In the genomic region with DNA sequence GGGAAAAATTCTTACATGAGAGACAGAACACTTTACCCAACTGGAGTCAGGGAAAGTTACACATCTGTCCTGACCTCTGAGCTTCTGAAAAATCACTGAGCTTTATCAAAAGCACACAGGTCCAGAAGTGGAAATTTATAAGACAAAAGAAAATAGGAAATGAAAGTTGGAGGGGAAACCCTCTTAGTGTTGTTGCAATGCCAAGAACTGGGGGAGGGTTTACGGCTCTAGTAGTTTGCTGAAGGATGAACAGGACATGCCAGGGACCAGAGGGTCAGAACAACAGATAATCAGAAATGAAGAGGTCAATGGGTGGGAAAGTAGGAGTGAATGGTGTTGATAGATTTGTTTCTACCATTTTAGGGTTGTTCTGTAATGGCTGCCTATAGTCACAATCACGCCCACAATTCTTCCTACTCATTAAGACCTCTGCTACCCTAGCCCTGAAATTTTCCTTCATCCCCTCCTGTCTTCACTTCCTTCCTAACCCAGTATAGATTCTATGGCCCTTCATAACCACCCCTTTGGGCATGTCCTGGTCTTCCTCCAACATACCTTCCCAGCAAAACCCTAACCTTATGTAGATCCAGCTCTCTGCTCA, we compare ENCODE assay signal across 12 cellular contexts. TPM values are rescaled to one million over a fixed set of nuclear protein-coding genes. Genes with fewer than 3 reads are reported as not detected.
DNase-seq lines count a peak whose midpoint lies in the region; ATAC-seq and TF ChIP-seq lines count a peak whose summit lies in the region.
"Had no signal": no experiment of that assay in that cellular context is flagged by ENCODE, and none has a peak within 500 bp of the region (broad histone marks: within the 10 kb centered on the region; RNA-seq: fewer than 3 reads in every experiment).

No MANE protein-coding gene starts in this region.

- peak overlapping the region; percentile 54 to 64 for H3K27ac ChIP-seq in coronary artery
- H3K27ac ChIP-seq: HL-60 had no signal

- ATAC-seq in GM19043 (IDR thresholded peaks at IDR 0.05; ENCODE audit: low read depth, unreplicated experiment) (peak; percentile 82), HG03103 (IDR thresholded peaks at IDR 0.05; ENCODE audit: low read depth, unreplicated experiment) (peak; percentile 71), GM19395 (IDR thresholded peaks at IDR 0.05; ENCODE audit: unreplicated experiment) (no peak)
- ATAC-seq in stimulated activated naive CD8-positive, alpha-beta T cell treated with anti-CD3 and anti-CD28 coated beads, Interleukin-15, Interleukin-2, amounts not matched to agents 100 U/mL and 50 U/mL, for 24 hours, result peak; percentile 23
- no peak for ATAC-seq in natural killer cell treated with Interleukin-12 subunit alpha and Interleukin-12 subunit beta and Interleukin-15 and Interleukin-18, amount 100 ng/mL, for 72 hours

- H3K4me3 ChIP-seq in coronary artery, result no peak overlapping the region

- no peak for TF ChIP-seq CTCF in coronary artery (IDR thresholded peaks at IDR 0.05)

- H3K4me3 Mint-ChIP-seq in natural killer cell treated with Interleukin-12 subunit alpha and Interleukin-12 subunit beta and Interleukin-15 and Interleukin-18, amount 100 ng/mL, for 72 hours, result no peak overlapping the region
- H3K4me3 Mint-ChIP-seq: central memory CD8-positive, alpha-beta T cell had no signal

- H3K27ac Mint-ChIP-seq in natural killer cell treated with Interleukin-12 subunit alpha and Interleukin-12 subunit beta and Interleukin-15 and Interleukin-18, amount 100 ng/mL, for 72 hours, result no peak overlapping the region

- no peaks in the 10 kb centered on the region for H3K36me3 Mint-ChIP-seq in natural killer cell treated with Interleukin-12 subunit alpha and Interleukin-12 subunit beta and Interleukin-15 and Interleukin-18, amount 100 ng/mL, for 72 hours

- no peaks in the 10 kb centered on the region for H3K4me1 Mint-ChIP-seq in natural killer cell treated with Interleukin-12 subunit alpha and Interleukin-12 subunit beta and Interleukin-15 and Interleukin-18, amount 100 ng/mL, for 72 hours (ENCODE audit: low read depth in 2 of 2)
- H3K4me1 Mint-ChIP-seq: central memory CD8-positive, alpha-beta T cell had no signal

- DNase-seq in coronary artery (ENCODE audit: low spot score) (no peak), occipital lobe (lab: John Stamatoyannopoulos, UW) (no peak), GDM1 (lab: John Stamatoyannopoulos, UW) (no peak)
- no peak for DNase-seq in stimulated activated naive CD8-positive, alpha-beta T cell treated with anti-CD3 and anti-CD28 coated beads, Interleukin-15, Interleukin-2, amounts not matched to agents 100 U/mL and 50 U/mL, for 24 hours
- DNase-seq in natural killer cell treated with Interleukin-12 subunit alpha and Interleukin-12 subunit beta and Interleukin-15 and Interleukin-18, amount 100 ng/mL, for 72 hours (ENCODE audit: low spot score), result no peak
- DNase-seq: glutamatergic neuron, NCI-H2107 had no signal

- H3K27me3 Mint-ChIP-seq in natural killer cell treated with Interleukin-12 subunit alpha and Interleukin-12 subunit beta and Interleukin-15 and Interleukin-18, amount 100 ng/mL, for 72 hours, result peaks cover 29 to 35% of the 10 kb centered on the region in 2 donors

- H3K9me3 Mint-ChIP-seq in natural killer cell treated with Interleukin-12 subunit alpha and Interleukin-12 subunit beta and Interleukin-15 and Interleukin-18, amount 100 ng/mL, for 72 hours, result no peaks in the 10 kb centered on the region
- H3K9me3 Mint-ChIP-seq: central memory CD8-positive, alpha-beta T cell had no signal

RNA-seq across cellular contexts. Expression of gene FMOD, which starts 30.3 kb away (rescaled TPM):
- total RNA-seq in natural killer cell treated with Interleukin-12 subunit alpha and Interleukin-12 subunit beta and Interleukin-15 and Interleukin-18, amount 100 ng/mL, for 72 hours, result not detected
- 1.1 TPM for total RNA-seq in occipital lobe

Comparison
In these comparisons a context has a peak if more than half of its experiments do, and no peak if none do; other contexts are left out.
1. ATAC-seq: peak in GM19043 (single experiment), HG03103 (single experiment) and stimulated activated naive CD8-positive, alpha-beta T cell treated with anti-CD3 and anti-CD28 coated beads, Interleukin-15, Interleukin-2, amounts not matched to agents 100 U/mL and 50 U/mL, for 24 hours (single experiment); none in GM19395 (single experiment) and natural killer cell treated with Interleukin-12 subunit alpha and Interleukin-12 subunit beta and Interleukin-15 and Interleukin-18, amount 100 ng/mL, for 72 hours (0 of 2).